Comparison of ENCODE assay signal across 8 cellular contexts in genomic region chr5:176387384-176387925, GRCh38. TPM values are rescaled to one million over a fixed set of nuclear protein-coding genes. Genes with fewer than 3 reads are reported as not detected.
DNase-seq lines count a peak whose midpoint lies in the region; ATAC-seq, FAIRE-seq and TF ChIP-seq lines count a peak whose summit lies in the region.

No MANE protein-coding gene starts in this region.

- peaks cover 35% of the 10 kb centered on the region for H3K4me1 Mint-ChIP-seq in T-helper 17 cell

- peak overlapping the region; percentile 98 for H3K27ac Mint-ChIP-seq in T-helper 17 cell

- no peaks in the 10 kb centered on the region for H3K36me3 Mint-ChIP-seq in T-helper 17 cell (ENCODE audit: low read depth)

- TF ChIP-seq CTCF in foreskin fibroblast (IDR thresholded peaks at IDR 0.05; ENCODE audit: low read depth, low read length) (no peak), GM10248 (IDR thresholded peaks at IDR 0.05; ENCODE audit: control extremely low read depth, extremely low read depth, low read depth, missing control alignments) (no peak)

- peak; percentile 36 for FAIRE-seq in GM12892 (lab: Jason Lieb, UNC)

- DNase-seq in GM12892 (ENCODE audit: insufficient read length) (no peak), T-helper 17 cell (no peak), foreskin fibroblast (no peak), skeletal muscle cell (ENCODE audit: low read depth) (no peak), pons (ENCODE audit: low spot score) (no peak), GM10248 (ENCODE audit: extremely low spot score) (no peak)

- POLR2A ChIA-PET in GM10248 (lab: Yijun Ruan, JAX): no interaction called here

- no peaks in the 10 kb centered on the region for H3K27me3 Mint-ChIP-seq in T-helper 17 cell

- no peaks in the 10 kb centered on the region for H3K9me3 ChIP-seq in T-helper 17 cell (ENCODE audit: control insufficient read depth, low read length, poor library complexity, severe bottlenecking)

- CTCF ChIA-PET in GM10248 (lab: Yijun Ruan, JAX): interaction anchor here (0.7 to 2.1 kb wide), 3 partner anchors 33 to 270 kb away, joined by 3 to 5 read pairs (median 3); no protein-coding TSS in a partner anchor

- no peak for ATAC-seq in T-helper 17 cell
- no peak for ATAC-seq in HG02678 (IDR thresholded peaks at IDR 0.05; ENCODE audit: unreplicated experiment)
- no peak for ATAC-seq in HG03521 (IDR thresholded peaks at IDR 0.05; ENCODE audit: unreplicated experiment)

- no peak for TF ChIP-seq POLR2A in GM12892 (IDR thresholded peaks at IDR 0.05; ENCODE audit: low read depth, low read length)

- H3K4me3 Mint-ChIP-seq in T-helper 17 cell: peak overlapping the region; percentile 97

- H3K4me3 ChIP-seq in foreskin fibroblast (ENCODE audit: low read depth in 1 of 2, low read length in 2 of 2): peak overlapping the region; percentile 84 to 86
- H3K4me3 ChIP-seq in skeletal muscle cell (ENCODE audit: low read depth, low read length): peak overlapping the region; percentile 83

RNA-seq across cellular contexts. Expression of gene NOP16, which starts 0.9 kb away (rescaled TPM):
- polyA plus RNA-seq in GM12892 (2012; ENCODE audit: missing spikeins): 73.3 TPM
- 10 to 100 TPM; 17.9 to 19.2 TPM for total RNA-seq in T-helper 17 cell

RNA-seq across cellular contexts. Expression of gene HIGD2A, which starts 1.1 kb away (rescaled TPM):
- 130 TPM for polyA plus RNA-seq in GM12892 (2012; ENCODE audit: missing spikeins)
- 100 to 1,000 TPM; 119 to 135 TPM for total RNA-seq in T-helper 17 cell

RNA-seq across cellular contexts. Expression of gene ARL10, which starts 22.2 kb away (rescaled TPM):
- 5.7 TPM for polyA plus RNA-seq in GM12892 (2012; ENCODE audit: missing spikeins)
- total RNA-seq in T-helper 17 cell: 1 to 10 TPM; 7.3 to 7.6 TPM

RNA-seq across cellular contexts. Expression of gene KIAA1191, which starts 25.9 kb away (rescaled TPM):
- polyA plus RNA-seq in GM12892 (2012; ENCODE audit: missing spikeins): 39.6 TPM
- 10 to 100 TPM; 73.9 to 76.7 TPM for total RNA-seq in T-helper 17 cell

RNA-seq across cellular contexts. Expression of gene CLTB, which starts 28.9 kb away (rescaled TPM):
- 29.6 TPM for polyA plus RNA-seq in GM12892 (2012; ENCODE audit: missing spikeins)
- total RNA-seq in T-helper 17 cell: 10 to 100 TPM; 65.3 to 69.4 TPM
